Comparison of ENCODE assay signal across 17 cellular contexts in genomic region chr2:40372586-40372985, GRCh38.
DNase-seq lines count a peak whose midpoint lies in the region; ATAC-seq and TF ChIP-seq lines count a peak whose summit lies in the region.
"Had no signal": no experiment of that assay in that cellular context is flagged by ENCODE, and none has a peak within 500 bp of the region (broad histone marks: within the 10 kb centered on the region; RNA-seq: fewer than 3 reads in every experiment).

No MANE protein-coding gene starts in this region.

- intact Hi-C loops in Right ventricle myocardium superior (cut with DNase I) (no loop called here), vagina (cut with DNase I) (no loop called here)

- H3K4me1 ChIP-seq in ACC112 (ENCODE audit: control insufficient read depth, insufficient read depth, low read length, unreplicated experiment) (peaks cover 39% of the 10 kb centered on the region), SJSA1 (replicated peaks) (peaks cover 22% of the 10 kb centered on the region), osteoblast (ENCODE audit: insufficient read depth, low read length) (peaks cover 50% of the 10 kb centered on the region), vagina (no peaks in the 10 kb centered on the region)
- H3K4me1 ChIP-seq: Caco-2, prostate gland had no signal

- H3K27me3 ChIP-seq in ACC112 (ENCODE audit: insufficient read depth, low read length) (no peaks in the 10 kb centered on the region), SJSA1 (replicated peaks) (no peaks in the 10 kb centered on the region), osteoblast (ENCODE audit: insufficient read depth, low read length) (no peaks in the 10 kb centered on the region), vagina (no peaks in the 10 kb centered on the region)

- no peak for TF ChIP-seq CTCF in osteoblast (IDR thresholded peaks at IDR 0.05; ENCODE audit: extremely low read depth, low read depth, low read length)
- no peak for TF ChIP-seq CTCF in vagina (IDR thresholded peaks at IDR 0.05)

- no peak overlapping the region for H2AFZ ChIP-seq in ACC112 (ENCODE audit: low read length, unreplicated experiment)
- peak overlapping the region; percentile 7 for H2AFZ ChIP-seq in osteoblast (ENCODE audit: low read length)

- H3K9me3 ChIP-seq in SJSA1 (replicated peaks) (no peaks in the 10 kb centered on the region), osteoblast (ENCODE audit: low read depth, low read length) (no peaks in the 10 kb centered on the region), vagina (no peaks in the 10 kb centered on the region)
- H3K9me3 ChIP-seq: Caco-2, prostate gland had no signal

- DNase-seq in SJSA1 (ENCODE audit: low read depth in 1 of 2, low spot score in 2 of 2) (no peak), Right ventricle myocardium superior (no peak), osteoblast (ENCODE audit: insufficient read length, low spot score, missing footprints) (no peak), D341Med (ENCODE audit: low spot score) (no peak), vagina (ENCODE audit: extremely low spot score in 2 of 2) (no peak)
- DNase-seq: activated T-cell treated with anti-CD3 and anti-CD28 coated beads, Interleukin-2, amount 50 U/mL, for 72 hours; amniotic stem cell; Caco-2; dermis blood vessel endothelial cell; Kasumi-1; midbrain; NCI-H2029; stimulated activated CD4-positive, alpha-beta T cell treated with anti-CD3 and anti-CD28 coated beads, Interleukin-2, amount 100 ng/mL, for 24 hours had no signal

- H4K20me1 ChIP-seq in osteoblast (ENCODE audit: insufficient read depth, low read length) = no peaks in the 10 kb centered on the region

- H3K79me2 ChIP-seq in ACC112 (ENCODE audit: control insufficient read depth, insufficient read depth, low read length, unreplicated experiment) (no peaks in the 10 kb centered on the region), osteoblast (ENCODE audit: insufficient read depth, low read length) (peaks cover 22% of the 10 kb centered on the region)

- H3K27ac ChIP-seq in ACC112 (ENCODE audit: low read depth, low read length) (peak overlapping the region; percentile 56), SJSA1 (peak overlapping the region; percentile 78), osteoblast (ENCODE audit: low read depth, low read length) (peak overlapping the region; percentile 96), vagina (no peak overlapping the region)

- H3K4me3 ChIP-seq in ACC112 (ENCODE audit: low read depth, low read length) (no peak overlapping the region), SJSA1 (no peak overlapping the region), osteoblast (ENCODE audit: insufficient read depth, low read length) (no peak overlapping the region), vagina (no peak overlapping the region)
- H3K4me3 ChIP-seq: prostate gland had no signal

- H3K4me2 ChIP-seq in osteoblast (ENCODE audit: insufficient read depth, low read length) = peak overlapping the region; percentile 43

- no peak for TF ChIP-seq POLR2A in vagina (IDR thresholded peaks at IDR 0.05)

- no peaks in the 10 kb centered on the region for H3K36me3 ChIP-seq in ACC112 (ENCODE audit: insufficient read depth, low read length)
- H3K36me3 ChIP-seq in SJSA1 = no peaks in the 10 kb centered on the region
- H3K36me3 ChIP-seq in osteoblast (ENCODE audit: insufficient read depth, low read length) = no peaks in the 10 kb centered on the region
- no peaks in the 10 kb centered on the region for H3K36me3 ChIP-seq in vagina
- H3K36me3 ChIP-seq: prostate gland had no signal

- ATAC-seq in Right ventricle myocardium superior (ENCODE audit: poor library complexity) = peak; percentile 35
- ATAC-seq in HG02852 (IDR thresholded peaks at IDR 0.05; ENCODE audit: unreplicated experiment) = no peak
- ATAC-seq in GM18873 (IDR thresholded peaks at IDR 0.05; ENCODE audit: low FRiP score, unreplicated experiment) = no peak
- ATAC-seq: activated T-cell treated with anti-CD3 and anti-CD28 coated beads, Interleukin-2, amount 50 U/mL, for 72 hours had no signal
